1 cellular context compared by ENCODE assay signal in genomic region chr11:60952742-60953170, GRCh38.
TF ChIP-seq lines count a peak whose summit lies in the region.

No MANE protein-coding gene starts in this region.

TF ChIP-seq in liver, 16 proteins besides CTCF, POLR2A, EP300 and RAD21 (continued from another document):
- no peak for TF ChIP-seq ZBTB33 (IDR thresholded peaks at IDR 0.05)
- TF ChIP-seq HNF4A (conservative IDR thresholded peaks at IDR 0.05): no peak
- TF ChIP-seq JUND (IDR thresholded peaks at IDR 0.05): no peak
- TF ChIP-seq RXRA (IDR thresholded peaks at IDR 0.05): no peak
